Comparison of ENCODE assay signal across 33 cellular contexts in the genomic region with DNA sequence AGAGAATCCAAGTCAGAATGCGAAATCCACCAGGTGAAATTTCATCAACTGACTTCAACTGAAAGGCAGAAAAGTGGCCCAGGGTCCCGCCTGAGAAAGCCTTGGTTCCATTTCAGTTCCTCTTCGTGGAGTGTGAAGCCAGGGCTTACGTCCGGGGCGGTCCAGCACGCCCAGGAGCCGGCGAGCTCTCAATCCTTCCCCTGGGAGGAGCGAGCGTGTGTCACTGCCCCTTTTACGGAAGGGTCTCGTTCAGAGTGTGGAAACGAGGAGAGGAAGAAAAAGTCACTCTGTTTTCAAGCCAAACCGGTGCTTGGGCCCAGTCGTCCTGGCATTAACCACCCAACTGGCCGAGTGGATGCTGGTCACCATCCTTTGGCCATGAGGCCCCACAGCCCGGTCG.
"Had no signal": no experiment of that assay in that cellular context is flagged by ENCODE, and none has a peak within 500 bp of the region (broad histone marks: within the 10 kb centered on the region; RNA-seq: fewer than 3 reads in every experiment).

No MANE protein-coding gene starts in this region.

- H3K36me3 ChIP-seq: breast epithelium, neural progenitor cell, sigmoid colon, uterus, WERI-Rb-1 had no signal

- H3K9me3 ChIP-seq: psoas muscle, sigmoid colon, uterus had no signal

- H3K27ac ChIP-seq: breast epithelium, neural progenitor cell, parathyroid adenoma, psoas muscle, sigmoid colon, uterus, WERI-Rb-1 had no signal

- H3K9me3 Mint-ChIP-seq: activated CD4-positive, alpha-beta memory T cell treated with anti-CD3 and anti-CD28 coated beads for 36 hours; activated T-cell treated with anti-CD3 and anti-CD28 coated beads, Interleukin-2, amount 50 U/mL, for 24 hours; dendritic cell treated with granulocyte-macrophage colony-stimulating factor and Interleukin-4, amounts not matched to agents 40 ng/mL and 50 ng/mL, for 4 days; natural killer cell; neural progenitor cell; T-helper 1 cell treated with Interleukin-12 subunit alpha and Interleukin-12 subunit beta and Interleukin-4 antibody, amounts not matched to agents 30 μg/mL and 1 μg/mL, for 36 hours; type B pancreatic cell had no signal

- H3K27ac Mint-ChIP-seq: activated CD4-positive, alpha-beta memory T cell treated with anti-CD3 and anti-CD28 coated beads for 36 hours; activated T-cell treated with anti-CD3 and anti-CD28 coated beads, Interleukin-2, amount 50 U/mL, for 24 hours; dendritic cell treated with granulocyte-macrophage colony-stimulating factor and Interleukin-4, amounts not matched to agents 40 ng/mL and 50 ng/mL, for 4 days; endodermal cell; natural killer cell; neural progenitor cell; T-helper 1 cell treated with Interleukin-12 subunit alpha and Interleukin-12 subunit beta and Interleukin-4 antibody, amounts not matched to agents 30 μg/mL and 1 μg/mL, for 36 hours; type B pancreatic cell had no signal

- DNase-seq: activated CD4-positive, alpha-beta memory T cell treated with anti-CD3 and anti-CD28 coated beads for 36 hours; activated CD4-positive, alpha-beta T cell treated with anti-CD3 and anti-CD28 coated beads for 48 hours; activated CD8-positive, alpha-beta memory T cell treated with anti-CD3 and anti-CD28 coated beads, Interleukin-2, amount 50 U/mL, for 4 hours; activated gamma-delta T cell treated with Interleukin-2 at 50 U/mL for 16 hours; activated naive CD4-positive, alpha-beta T cell treated with anti-CD3 and anti-CD28 coated beads, Interleukin-2, amount 50 U/mL, for 16 hours; activated T-cell treated with anti-CD3 and anti-CD28 coated beads, Interleukin-2, amount 50 U/mL, for 24 hours; amniotic stem cell; central memory CD4-positive, alpha-beta T cell; endodermal cell; foreskin fibroblast; head of caudate nucleus; hippocampal formation; kidney; midbrain; natural killer cell; occipital lobe; psoas muscle; sigmoid colon; small intestine; stimulated activated CD4-positive, alpha-beta T cell treated with anti-CD3 and anti-CD28 coated beads, Interleukin-1b, Interleukin-23, amount 100 ng/mL, for 48 hours; stimulated activated CD4-positive, alpha-beta T cell treated with anti-CD3 and anti-CD28 coated beads, Interleukin-4, amount 100 ng/mL, for 4 hours; stimulated activated CD8-positive, alpha-beta memory T cell treated with anti-CD3 and anti-CD28 coated beads, Interleukin-4, amount 100 ng/mL, for 48 hours; stimulated activated naive CD4-positive, alpha-beta T cell treated with Interleukin-2 at 50 U/mL for 16 hours; T-helper 9 cell; uterus; WERI-Rb-1 had no signal

- H3K4me2 ChIP-seq: neural progenitor cell had no signal

- H3K4me3 ChIP-seq: breast epithelium, neural progenitor cell, psoas muscle, sigmoid colon, uterus had no signal

- H3K27me3 Mint-ChIP-seq: activated CD4-positive, alpha-beta memory T cell treated with anti-CD3 and anti-CD28 coated beads for 36 hours; dendritic cell treated with granulocyte-macrophage colony-stimulating factor and Interleukin-4, amounts not matched to agents 40 ng/mL and 50 ng/mL, for 4 days; type B pancreatic cell had no signal

- H3K4me1 Mint-ChIP-seq: endodermal cell, natural killer cell, neural progenitor cell had no signal

- H3K4me3 Mint-ChIP-seq: activated CD4-positive, alpha-beta memory T cell treated with anti-CD3 and anti-CD28 coated beads for 36 hours; activated T-cell treated with anti-CD3 and anti-CD28 coated beads, Interleukin-2, amount 50 U/mL, for 24 hours; dendritic cell treated with granulocyte-macrophage colony-stimulating factor and Interleukin-4, amounts not matched to agents 40 ng/mL and 50 ng/mL, for 4 days; endodermal cell; natural killer cell; neural progenitor cell; T-helper 1 cell treated with Interleukin-12 subunit alpha and Interleukin-12 subunit beta and Interleukin-4 antibody, amounts not matched to agents 30 μg/mL and 1 μg/mL, for 36 hours; type B pancreatic cell had no signal

- H3K4me1 ChIP-seq: breast epithelium, neural progenitor cell, parathyroid adenoma, psoas muscle, sigmoid colon, uterus had no signal

- H2AFZ ChIP-seq: neural progenitor cell, parathyroid adenoma had no signal

- H3K36me3 Mint-ChIP-seq: activated CD4-positive, alpha-beta memory T cell treated with anti-CD3 and anti-CD28 coated beads for 36 hours; natural killer cell; neural progenitor cell; type B pancreatic cell had no signal

- ATAC-seq: left colon, natural killer cell had no signal

- H3K79me2 ChIP-seq: parathyroid adenoma had no signal

- H3K9ac ChIP-seq: neural progenitor cell, parathyroid adenoma had no signal

- H3K27me3 ChIP-seq: neural progenitor cell, uterus had no signal
